In the genomic region with DNA sequence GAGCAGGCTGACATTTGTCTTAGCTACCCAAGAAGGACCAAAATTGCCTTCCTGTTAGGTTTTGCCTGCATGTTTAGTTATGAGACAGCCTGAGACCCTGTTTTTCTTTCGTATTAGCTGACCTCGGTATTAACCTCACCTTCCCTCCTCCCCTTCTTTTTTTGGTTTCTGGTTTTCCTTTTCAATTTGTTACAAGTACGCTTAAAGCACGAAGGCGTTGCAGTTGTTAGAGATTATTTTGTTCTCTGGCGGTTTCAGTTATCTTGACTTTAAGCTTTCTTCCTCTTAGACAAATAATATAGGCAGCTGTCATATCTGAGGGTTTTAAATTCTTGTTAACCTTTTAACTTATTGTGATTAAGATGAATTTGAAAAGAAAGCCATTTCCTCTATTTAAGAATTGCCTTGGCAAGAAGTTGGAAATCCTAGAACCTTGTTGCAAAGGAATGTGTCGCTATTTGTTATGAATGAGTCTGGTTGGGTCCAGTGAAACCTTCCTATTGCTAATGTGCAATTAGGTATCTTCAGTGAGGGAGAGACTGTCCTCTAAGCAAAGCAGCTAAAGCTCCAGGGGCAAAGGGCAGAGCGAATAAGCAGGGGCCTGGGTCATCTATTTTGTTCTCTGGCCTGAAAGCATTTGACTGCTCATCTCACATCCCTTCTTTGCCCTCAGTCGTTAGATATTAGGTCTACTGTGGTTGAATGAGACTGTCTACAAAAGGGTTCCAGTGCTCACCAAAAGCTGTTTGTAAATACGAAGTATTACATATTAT, we compare ENCODE assay signal across 10 cellular contexts. TPM values are rescaled to one million over a fixed set of nuclear protein-coding genes. Genes with fewer than 3 reads are reported as not detected.
DNase-seq lines count a peak whose midpoint lies in the region; ATAC-seq and TF ChIP-seq lines count a peak whose summit lies in the region.
"Had no signal": no experiment of that assay in that cellular context is flagged by ENCODE, and none has a peak within 500 bp of the region (broad histone marks: within the 10 kb centered on the region; RNA-seq: fewer than 3 reads in every experiment).

No MANE protein-coding gene starts in this region.

- H3K4me1 Mint-ChIP-seq in mesothelial cell of epicardium = peaks cover 70% of the 10 kb centered on the region

- POLR2A ChIA-PET in GM10248 (lab: Yijun Ruan, JAX) = interaction anchor here (0.5 to 0.6 kb wide), 3 partner anchors 61 to 1005 kb away, joined by 3 to 6 read pairs (median 3); no protein-coding TSS in a partner anchor

- no peaks in the 10 kb centered on the region for H3K36me3 Mint-ChIP-seq in mesothelial cell of epicardium

- no peaks in the 10 kb centered on the region for H3K9me3 ChIP-seq in Peyer's patch
- no peaks in the 10 kb centered on the region for H3K9me3 ChIP-seq in colonic mucosa

- ATAC-seq in GM21619 (IDR thresholded peaks at IDR 0.05; ENCODE audit: unreplicated experiment) (peak; percentile 56), GM18861 (IDR thresholded peaks at IDR 0.05; ENCODE audit: unreplicated experiment) (no peak)
- ATAC-seq: esophagus mucosa had no signal

- CTCF ChIA-PET in GM10248 (lab: Yijun Ruan, JAX) = interaction anchor here (0.6 to 9.3 kb wide), 11 partner anchors 8 to 107 kb away, joined by 3 to 64 read pairs (median 4); a partner anchor contains a TSS

- intact Hi-C loops in colonic mucosa (cut with DNase I) = no loop called here

- H3K27ac ChIP-seq in Peyer's patch (peak overlapping the region; percentile 19 to 71 (median 54)), colonic mucosa (no peak overlapping the region)

- H3K9me3 Mint-ChIP-seq in mesothelial cell of epicardium = no peaks in the 10 kb centered on the region

- no peak overlapping the region for H3K4me3 ChIP-seq in Peyer's patch
- H3K4me3 ChIP-seq in colonic mucosa = no peak overlapping the region
- H3K4me3 ChIP-seq: skin epidermis had no signal

- H3K36me3 ChIP-seq in Peyer's patch = no peaks in the 10 kb centered on the region
- no peaks in the 10 kb centered on the region for H3K36me3 ChIP-seq in colonic mucosa

- no peak for TF ChIP-seq POLR2A in Peyer's patch (IDR thresholded peaks at IDR 0.05)

- H3K4me1 ChIP-seq in Peyer's patch (peaks cover 0 to 38% (median 24%) of the 10 kb centered on the region in 4 donors), colonic mucosa (peaks cover 18% of the 10 kb centered on the region)

- peak overlapping the region; percentile 87 for H3K27ac Mint-ChIP-seq in mesothelial cell of epicardium

- TF ChIP-seq CTCF in GM10248 (IDR thresholded peaks at IDR 0.05; ENCODE audit: control extremely low read depth, extremely low read depth, low read depth, missing control alignments) (no peak), Peyer's patch (IDR thresholded peaks at IDR 0.05) (no peak), mesothelial cell of epicardium (IDR thresholded peaks at IDR 0.05; ENCODE audit: unreplicated experiment) (no peak), colonic mucosa (IDR thresholded peaks at IDR 0.05) (no peak)

- H3K27me3 ChIP-seq in Peyer's patch = no peaks in the 10 kb centered on the region
- no peaks in the 10 kb centered on the region for H3K27me3 ChIP-seq in colonic mucosa

- no peak overlapping the region for H3K9ac ChIP-seq in colonic mucosa (ENCODE audit: low read depth in 2 of 2, low read length in 2 of 2)

- H3K27me3 Mint-ChIP-seq in mesothelial cell of epicardium (ENCODE audit: low read depth) = no peaks in the 10 kb centered on the region

- H3K4me3 Mint-ChIP-seq in mesothelial cell of epicardium = peak overlapping the region; percentile 9

- DNase-seq in GM10248 (ENCODE audit: extremely low spot score) (peak; percentile 69), Peyer's patch (no peak), mesothelial cell of epicardium (ENCODE audit: low spot score in 2 of 2, unreplicated experiment in 2 of 2) (no peak), iPS-NIHi7 (ENCODE audit: extremely low spot score) (no peak), kidney glomerular epithelial cell (lab: John Stamatoyannopoulos, UW) (no peak), colonic mucosa (no peak)

RNA-seq across cellular contexts. Expression of a gene that starts 45.8 kb away (rescaled TPM):
- total RNA-seq in Peyer's patch (10 to 100 TPM; 10.3 to 52.0 (median 22.3) TPM), mesothelial cell of epicardium (81.6 to 88.0 TPM (median 87.0 TPM) in 3 replicates), colonic mucosa (10 to 100 TPM; 10.1 to 20.9 TPM)
